Comparison of ENCODE assay signal across 22 cellular contexts in genomic region chr9:76803762-76804161, GRCh38. TPM values are rescaled to one million over a fixed set of nuclear protein-coding genes. Genes with fewer than 3 reads are reported as not detected.
"Had no signal": no experiment of that assay in that cellular context is flagged by ENCODE, and none has a peak within 500 bp of the region (broad histone marks: within the 10 kb centered on the region; RNA-seq: fewer than 3 reads in every experiment).

No MANE protein-coding gene starts in this region.

- H3K4me1 Mint-ChIP-seq: neural crest cell had no signal

- H3K36me3 ChIP-seq: right atrium auricular region, stomach, upper lobe of left lung, uterus had no signal

- DNase-seq: effector CD4-positive, alpha-beta T cell; foreskin melanocyte; head of caudate nucleus; hippocampal formation; kidney glomerular epithelial cell; mucosa of descending colon; naive thymus-derived CD8-positive, alpha-beta T cell; posterior cingulate gyrus; sigmoid colon; stimulated activated CD4-positive, alpha-beta T cell treated with anti-CD3 and anti-CD28 coated beads, Interleukin-2, amount 100 ng/mL, for 24 hours; stimulated activated CD4-positive, alpha-beta T cell treated with anti-CD3 and anti-CD28 coated beads, Interleukin-4, amount 100 ng/mL, for 4 hours; stimulated activated naive CD4-positive, alpha-beta T cell; stomach; upper lobe of left lung; uterus had no signal

- ATAC-seq: mucosa of descending colon; naive thymus-derived CD8-positive, alpha-beta T cell had no signal

- H3K4me3 Mint-ChIP-seq: naive thymus-derived CD8-positive, alpha-beta T cell; neural crest cell had no signal

- H3K9me3 Mint-ChIP-seq: neural crest cell had no signal

- H3K27ac ChIP-seq: coronary artery, right atrium auricular region, skin epidermis, stomach, upper lobe of left lung, uterus had no signal

- H3K4me3 ChIP-seq: coronary artery, mucosa of descending colon, right atrium auricular region, sigmoid colon, skin epidermis, stomach, upper lobe of left lung, uterus had no signal

- H3K27me3 ChIP-seq: right atrium auricular region, sigmoid colon, upper lobe of left lung, uterus had no signal

- H3K9me3 ChIP-seq: mucosa of descending colon, right atrium auricular region, sigmoid colon, stomach, upper lobe of left lung, uterus had no signal

- H3K4me1 ChIP-seq: right atrium auricular region, stomach, upper lobe of left lung, uterus had no signal

- H3K36me3 Mint-ChIP-seq: naive thymus-derived CD8-positive, alpha-beta T cell had no signal

- H3K27ac Mint-ChIP-seq: naive thymus-derived CD8-positive, alpha-beta T cell had no signal

RNA-seq across cellular contexts. Expression of gene PCA3, which starts 39.5 kb away (rescaled TPM):
- total RNA-seq: dermis microvascular lymphatic vessel endothelial cell; mesenteric fat pad; naive thymus-derived CD8-positive, alpha-beta T cell; neural crest cell; osteocyte; right atrium auricular region had no signal
